ENCODE assay signal across 35 cellular contexts in genomic region chr15:61623746-61624145, GRCh38.
"Had no signal": no experiment of that assay in that cellular context is flagged by ENCODE, and none has a peak within 500 bp of the region (broad histone marks: within the 10 kb centered on the region; RNA-seq: fewer than 3 reads in every experiment).

No MANE protein-coding gene starts in this region.

- H3K27me3 ChIP-seq: adrenal gland, body of pancreas, brain microvascular endothelial cell, breast epithelium had no signal

- H3K27ac Mint-ChIP-seq: activated B cell treated with CpG ODN at 0.5 μM for 24 hours; activated CD4-positive, alpha-beta memory T cell treated with anti-CD3 and anti-CD28 coated beads for 36 hours; activated CD4-positive, alpha-beta T cell treated with anti-CD3 and anti-CD28 coated beads, Interleukin-2, amount 10 ng/mL, durations not matched to agents 24 days and 14 days; activated CD8-positive, alpha-beta T cell treated with anti-CD3 and anti-CD28 coated beads for 36 hours; activated naive CD4-positive, alpha-beta T cell treated with anti-CD3 and anti-CD28 coated beads for 36 hours; activated naive CD4-positive, alpha-beta T cell treated with anti-CD3 and anti-CD28 coated beads, Interleukin-2, amount 50 U/mL, for 72 hours; activated naive CD8-positive, alpha-beta T cell treated with anti-CD3 and anti-CD28 coated beads for 36 hours; activated T-cell treated with anti-CD3 and anti-CD28 coated beads, Interleukin-2, amount 50 U/mL, for 72 hours; activated T-helper 1 cell treated with anti-CD3 and anti-CD28 coated beads, Interleukin-12 subunit alpha, Interleukin-12 subunit beta, Interleukin-2, Interleukin-4 antibody, amounts not matched to agents 30 ng/mL and 10 ng/mL and 1 ng/mL, durations not matched to agents 14 hours and 24 hours and 36 hours; activated T-helper 17 cell treated with anti-CD3 and anti-CD28 coated beads, Interleukin-2, amount 50 U/mL, for 72 hours; T-helper 1 cell treated with Interleukin-12 subunit alpha and Interleukin-12 subunit beta and Interleukin-4 antibody, amounts not matched to agents 30 μg/mL and 1 μg/mL, for 36 hours; T-helper 2 cell treated with Interferon-gamma antibody and Interleukin-4, amounts not matched to agents 5 μg/mL and 100 μg/mL, for 36 hours had no signal

- H3K4me1 ChIP-seq: adrenal gland, body of pancreas, breast epithelium had no signal

- DNase-seq: activated B cell treated with CpG ODN at 0.5 μM for 24 hours; activated CD4-positive, alpha-beta memory T cell treated with anti-CD3 and anti-CD28 coated beads for 36 hours; activated CD4-positive, alpha-beta T cell treated with anti-CD3 and anti-CD28 coated beads for 4 hours; activated CD4-positive, alpha-beta T cell treated with anti-CD3 and anti-CD28 coated beads, Interleukin-2, amount 10 ng/mL, durations not matched to agents 24 days and 14 days; activated CD4-positive, alpha-beta T cell treated with anti-CD3 and anti-CD28 coated beads, Interleukin-2, amount 50 U/mL, for 1 hour; activated CD4-positive, alpha-beta T cell treated with anti-CD3 and anti-CD28 coated beads, Interleukin-2, amount 50 U/mL, for 4 hours; activated CD4-positive, CD25-positive, alpha-beta regulatory T cell treated with anti-CD3 and anti-CD28 coated beads, Interleukin-2, amount 50 U/mL, for 72 hours; activated CD8-positive, alpha-beta memory T cell treated with anti-CD3 and anti-CD28 coated beads, Interleukin-2, amount 50 U/mL, for 4 hours; activated CD8-positive, alpha-beta T cell treated with anti-CD3 and anti-CD28 coated beads for 36 hours; activated effector memory CD4-positive, alpha-beta T cell treated with anti-CD3 and anti-CD28 coated beads, Interleukin-2, amount 50 U/mL, for 16 hours; activated gamma-delta T cell treated with Interleukin-2 at 50 U/mL for 16 hours; activated naive CD4-positive, alpha-beta T cell; activated naive CD4-positive, alpha-beta T cell treated with anti-CD3 and anti-CD28 coated beads for 36 hours; activated naive CD4-positive, alpha-beta T cell treated with anti-CD3 and anti-CD28 coated beads, Interleukin-2, amount 50 U/mL, for 16 hours; activated naive CD8-positive, alpha-beta T cell treated with anti-CD3 and anti-CD28 coated beads for 36 hours; activated T-cell treated with anti-CD3 and anti-CD28 coated beads for 4 hours; activated T-cell treated with anti-CD3 and anti-CD28 coated beads, Interleukin-2, amount 50 U/mL, for 1 hour; activated T-cell treated with anti-CD3 and anti-CD28 coated beads, Interleukin-2, amount 50 U/mL, for 4 hours; activated T-cell treated with anti-CD3 and anti-CD28 coated beads, Interleukin-2, amount 50 U/mL, for 72 hours; adrenal gland; amniotic stem cell; aorta; body of pancreas; brain microvascular endothelial cell; central memory CD4-positive, alpha-beta T cell; T-helper 1 cell; T-helper 2 cell; T-helper 9 cell had no signal

- H3K36me3 Mint-ChIP-seq: activated CD4-positive, alpha-beta memory T cell treated with anti-CD3 and anti-CD28 coated beads for 36 hours; activated naive CD4-positive, alpha-beta T cell treated with anti-CD3 and anti-CD28 coated beads, Interleukin-2, amount 50 U/mL, for 72 hours; activated naive CD8-positive, alpha-beta T cell treated with anti-CD3 and anti-CD28 coated beads for 36 hours had no signal

- ATAC-seq: activated CD8-positive, alpha-beta T cell treated with anti-CD3 and anti-CD28 coated beads for 36 hours; activated naive CD4-positive, alpha-beta T cell treated with anti-CD3 and anti-CD28 coated beads, Interleukin-2, amount 50 U/mL, for 72 hours; activated T-cell treated with anti-CD3 and anti-CD28 coated beads, Interleukin-2, amount 50 U/mL, for 4 hours; activated T-cell treated with anti-CD3 and anti-CD28 coated beads, Interleukin-2, amount 50 U/mL, for 72 hours; activated T-helper 17 cell treated with anti-CD3 and anti-CD28 coated beads, Interleukin-2, amount 50 U/mL, for 72 hours; body of pancreas had no signal

- H3K27ac ChIP-seq: adrenal gland, body of pancreas, brain microvascular endothelial cell, breast epithelium, VCaP had no signal

- H3K4me1 Mint-ChIP-seq: activated B cell treated with CpG ODN at 0.5 μM for 24 hours; activated CD4-positive, alpha-beta T cell treated with anti-CD3 and anti-CD28 coated beads, Interleukin-2, amount 10 ng/mL, durations not matched to agents 24 days and 14 days; activated naive CD8-positive, alpha-beta T cell treated with anti-CD3 and anti-CD28 coated beads for 36 hours; activated T-helper 17 cell treated with anti-CD3 and anti-CD28 coated beads, Interleukin-2, amount 50 U/mL, for 72 hours had no signal

- H3K4me3 Mint-ChIP-seq: activated B cell treated with CpG ODN at 0.5 μM for 24 hours; activated CD4-positive, alpha-beta memory T cell treated with anti-CD3 and anti-CD28 coated beads for 36 hours; activated CD4-positive, alpha-beta T cell treated with anti-CD3 and anti-CD28 coated beads, Interleukin-2, amount 10 ng/mL, durations not matched to agents 24 days and 14 days; activated CD8-positive, alpha-beta T cell treated with anti-CD3 and anti-CD28 coated beads for 36 hours; activated naive CD4-positive, alpha-beta T cell treated with anti-CD3 and anti-CD28 coated beads for 36 hours; activated naive CD8-positive, alpha-beta T cell treated with anti-CD3 and anti-CD28 coated beads for 36 hours; activated T-cell treated with anti-CD3 and anti-CD28 coated beads, Interleukin-2, amount 50 U/mL, for 4 hours; activated T-cell treated with anti-CD3 and anti-CD28 coated beads, Interleukin-2, amount 50 U/mL, for 72 hours; activated T-helper 1 cell treated with anti-CD3 and anti-CD28 coated beads, Interleukin-12 subunit alpha, Interleukin-12 subunit beta, Interleukin-2, Interleukin-4 antibody, amounts not matched to agents 30 ng/mL and 10 ng/mL and 1 ng/mL, durations not matched to agents 14 hours and 24 hours and 36 hours; activated T-helper 17 cell treated with anti-CD3 and anti-CD28 coated beads, Interleukin-2, amount 50 U/mL, for 72 hours; T-helper 1 cell treated with Interleukin-12 subunit alpha and Interleukin-12 subunit beta and Interleukin-4 antibody, amounts not matched to agents 30 μg/mL and 1 μg/mL, for 36 hours; T-helper 2 cell treated with Interferon-gamma antibody and Interleukin-4, amounts not matched to agents 5 μg/mL and 100 μg/mL, for 36 hours had no signal

- H3K9me3 ChIP-seq: adrenal gland, body of pancreas, breast epithelium had no signal

- H3K9me3 Mint-ChIP-seq: activated B cell treated with CpG ODN at 0.5 μM for 24 hours; activated CD4-positive, alpha-beta memory T cell treated with anti-CD3 and anti-CD28 coated beads for 36 hours; activated CD4-positive, alpha-beta T cell treated with anti-CD3 and anti-CD28 coated beads, Interleukin-2, amount 10 ng/mL, durations not matched to agents 24 days and 14 days; activated CD8-positive, alpha-beta T cell treated with anti-CD3 and anti-CD28 coated beads for 36 hours; activated naive CD4-positive, alpha-beta T cell treated with anti-CD3 and anti-CD28 coated beads for 36 hours; activated naive CD4-positive, alpha-beta T cell treated with anti-CD3 and anti-CD28 coated beads, Interleukin-2, amount 50 U/mL, for 72 hours; activated T-cell treated with anti-CD3 and anti-CD28 coated beads, Interleukin-2, amount 50 U/mL, for 4 hours; activated T-cell treated with anti-CD3 and anti-CD28 coated beads, Interleukin-2, amount 50 U/mL, for 72 hours; activated T-helper 1 cell treated with anti-CD3 and anti-CD28 coated beads, Interleukin-12 subunit alpha, Interleukin-12 subunit beta, Interleukin-2, Interleukin-4 antibody, amounts not matched to agents 30 ng/mL and 10 ng/mL and 1 ng/mL, durations not matched to agents 14 hours and 24 hours and 36 hours; activated T-helper 17 cell treated with anti-CD3 and anti-CD28 coated beads, Interleukin-2, amount 50 U/mL, for 72 hours; T-helper 1 cell treated with Interleukin-12 subunit alpha and Interleukin-12 subunit beta and Interleukin-4 antibody, amounts not matched to agents 30 μg/mL and 1 μg/mL, for 36 hours; T-helper 2 cell treated with Interferon-gamma antibody and Interleukin-4, amounts not matched to agents 5 μg/mL and 100 μg/mL, for 36 hours had no signal

- H3K4me3 ChIP-seq: adrenal gland, body of pancreas, breast epithelium had no signal

- H3K36me3 ChIP-seq: adrenal gland, brain microvascular endothelial cell, breast epithelium had no signal
